Comparison of ENCODE assay signal across 1 cellular context in the genomic region with DNA sequence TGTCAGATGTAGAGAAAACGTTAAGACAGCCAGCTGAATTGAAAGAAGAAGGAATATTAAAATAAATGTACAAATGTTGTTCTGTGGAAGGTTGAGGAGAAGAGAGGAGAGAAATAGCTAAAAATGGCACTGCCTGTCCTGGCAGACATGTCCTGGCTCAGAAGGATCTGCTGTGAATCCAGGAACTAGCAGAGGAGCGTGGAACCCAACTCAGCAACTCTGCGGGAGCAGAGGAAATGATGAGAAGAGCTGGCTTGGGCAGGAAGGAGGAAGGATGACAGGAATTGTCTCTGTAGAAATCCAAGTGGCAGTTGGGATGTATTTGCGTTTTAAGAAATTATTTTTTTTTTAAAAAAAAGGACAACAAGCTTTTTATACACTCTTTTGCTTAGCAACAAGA.
TF ChIP-seq lines count a peak whose summit lies in the region.

No MANE protein-coding gene starts in this region.

TF ChIP-seq in WTC11, 78 proteins besides CTCF, POLR2A, EP300 and RAD21 (continued from another document):
- no peak for TF ChIP-seq IRF1 (CRISPR knock-in tag; IDR thresholded peaks at IDR 0.05)
- TF ChIP-seq ATF1 (CRISPR knock-in tag; IDR thresholded peaks at IDR 0.05): no peak
- no peak for TF ChIP-seq ZNF263 (CRISPR knock-in tag; IDR thresholded peaks at IDR 0.05; ENCODE audit: low read depth)
- no peak for TF ChIP-seq ARID4B (CRISPR knock-in tag; IDR thresholded peaks at IDR 0.05; ENCODE audit: borderline replicate concordance)
